Comparison of ENCODE assay signal across 1 cellular context in genomic region chr2:157836531-157836930, GRCh38.
TF ChIP-seq lines count a peak whose summit lies in the region.

No MANE protein-coding gene starts in this region.

TF ChIP-seq in liver, 16 proteins besides CTCF, POLR2A, EP300 and RAD21 (continued from another document):
- TF ChIP-seq EGR1 (IDR thresholded peaks at IDR 0.05; ENCODE audit: low read depth in 2 of 2): no peak
- TF ChIP-seq MAX (IDR thresholded peaks at IDR 0.05): no peak
TF ChIP-seq in liver: peak in this region for 1.
